In the genomic region with DNA sequence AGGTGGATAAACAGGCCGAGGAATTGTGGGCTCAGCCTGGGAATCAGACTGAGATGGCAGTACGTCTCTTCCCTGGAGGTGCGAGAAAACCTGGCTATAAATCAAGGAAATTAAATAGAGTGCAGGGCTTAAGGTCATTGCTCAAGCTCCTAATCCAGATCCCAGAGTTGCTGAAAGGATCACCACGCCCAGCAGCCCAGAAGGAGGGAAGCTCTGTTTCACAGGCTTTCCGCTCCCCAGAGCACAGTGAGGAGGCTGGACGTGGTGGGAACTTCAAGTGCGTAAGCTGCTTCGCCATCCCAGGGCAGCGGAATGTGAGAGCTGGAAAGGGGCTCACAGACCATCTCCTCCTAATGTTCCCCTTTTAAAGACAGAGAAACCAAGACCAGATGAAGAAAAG, we compare ENCODE assay signal across 18 cellular contexts.
A peak's percentile ranks its signal among the peaks of the same experiment; 100 is the strongest.
DNase-seq lines count a peak whose midpoint lies in the region; ATAC-seq and TF ChIP-seq lines count a peak whose summit lies in the region.
"Had no signal": no experiment of that assay in that cellular context is flagged by ENCODE, and none has a peak within 500 bp of the region (broad histone marks: within the 10 kb centered on the region; RNA-seq: fewer than 3 reads in every experiment).

No MANE protein-coding gene starts in this region.

- no peaks in the 10 kb centered on the region for H3K27me3 ChIP-seq in heart left ventricle
- H3K27me3 ChIP-seq: SJSA1 had no signal

- TF ChIP-seq POLR2A in heart left ventricle (IDR thresholded peaks at IDR 0.05) = no peak

- intact Hi-C loops in Right ventricle myocardium inferior (cut with DNase I) = loop anchor here (10.0 kb wide), 1 partner anchor 231 kb away; no protein-coding TSS in a partner anchor
- intact Hi-C loops in cardiac septum (cut with DNase I) = loop anchor here (5.0 kb wide), 2 partner anchors 108 to 653 kb away; partner anchors contain the start of gene TBX3
- intact Hi-C loops in heart left ventricle (cut with DNase I) = loop anchor here in 2 of 10 donors (5.0 to 10.0 kb wide), 3 partner anchors 419 to 663 kb away; partner anchors contain the start of gene TBX3 (in 1 of the 2)
- intact Hi-C loops in posterior vena cava (cut with DNase I) = no loop called here

- H3K27ac ChIP-seq in heart left ventricle = peak overlapping the region in 9 of 12 donors; percentile 48 to 84 (median 61)
- H3K27ac ChIP-seq: 22Rv1, RWPE1, SJSA1 had no signal

- H3K4me3 ChIP-seq in heart left ventricle = peak overlapping the region in 7 of 12 donors; percentile 15 to 38 (median 24)
- H3K4me3 ChIP-seq: SJSA1 had no signal

- no peaks in the 10 kb centered on the region for H3K36me3 ChIP-seq in heart left ventricle
- H3K36me3 ChIP-seq: SJSA1 had no signal

- H3K9me3 ChIP-seq in heart left ventricle = peaks cover 0 to 6% (median 0%) of the 10 kb centered on the region in 12 donors
- H3K9me3 ChIP-seq: SJSA1 had no signal

- peaks cover 0 to 24% (median 3%) of the 10 kb centered on the region in 12 donors for H3K4me1 ChIP-seq in heart left ventricle

- peak; percentile 64 for ATAC-seq in Right ventricle myocardium inferior
- peak in 2 of 4 donors; percentile 44 to 58 for ATAC-seq in heart left ventricle
- ATAC-seq in HG03108 (IDR thresholded peaks at IDR 0.05; ENCODE audit: unreplicated experiment) = no peak
- no peak for ATAC-seq in HG03342 (IDR thresholded peaks at IDR 0.05; ENCODE audit: unreplicated experiment)

- peak; percentile 69 for DNase-seq in Right ventricle myocardium inferior (ENCODE audit: missing footprints)
- no peak for DNase-seq in cardiac septum (ENCODE audit: low spot score)
- peak; percentile 52 to 68 (median 57) for DNase-seq in heart left ventricle
- DNase-seq in left kidney (ENCODE audit: low read depth, low spot score) = peak; percentile 46
- DNase-seq in HUDEP-2 (lab: John Stamatoyannopoulos, UW; ENCODE audit: unreplicated experiment in 76 of 76) = no peak
- DNase-seq in posterior vena cava (ENCODE audit: low spot score) = no peak
- DNase-seq: Calu3; CD4-positive, alpha-beta memory T cell; DND-41; NCI-H1417; NCI-H187 treated with DMSO at 0.1 percent for 48 hours; NCI-H526 treated with DMSO at 0.1 percent for 48 hours; OCI-M1 had no signal

- WGBS in heart left ventricle, 4 donors = 61 to 79% (median 73%) methylated on average over 9 of the region's 9 CpGs

- no peak for TF ChIP-seq CTCF in heart left ventricle (IDR thresholded peaks at IDR 0.05)

Comparison
In these comparisons a context has a peak if more than half of its experiments do, and no peak if none do; other contexts are left out.
1. DNase-seq: peak in Right ventricle myocardium inferior (single experiment), heart left ventricle (5 of 5) and left kidney (single experiment); none in cardiac septum (single experiment), HUDEP-2 (0 of 76) and posterior vena cava (single experiment).
2. intact Hi-C loops: an anchor here in Right ventricle myocardium inferior (10.0 kb wide) and cardiac septum (5.0 kb wide); none called in posterior vena cava.